In the genomic region with DNA sequence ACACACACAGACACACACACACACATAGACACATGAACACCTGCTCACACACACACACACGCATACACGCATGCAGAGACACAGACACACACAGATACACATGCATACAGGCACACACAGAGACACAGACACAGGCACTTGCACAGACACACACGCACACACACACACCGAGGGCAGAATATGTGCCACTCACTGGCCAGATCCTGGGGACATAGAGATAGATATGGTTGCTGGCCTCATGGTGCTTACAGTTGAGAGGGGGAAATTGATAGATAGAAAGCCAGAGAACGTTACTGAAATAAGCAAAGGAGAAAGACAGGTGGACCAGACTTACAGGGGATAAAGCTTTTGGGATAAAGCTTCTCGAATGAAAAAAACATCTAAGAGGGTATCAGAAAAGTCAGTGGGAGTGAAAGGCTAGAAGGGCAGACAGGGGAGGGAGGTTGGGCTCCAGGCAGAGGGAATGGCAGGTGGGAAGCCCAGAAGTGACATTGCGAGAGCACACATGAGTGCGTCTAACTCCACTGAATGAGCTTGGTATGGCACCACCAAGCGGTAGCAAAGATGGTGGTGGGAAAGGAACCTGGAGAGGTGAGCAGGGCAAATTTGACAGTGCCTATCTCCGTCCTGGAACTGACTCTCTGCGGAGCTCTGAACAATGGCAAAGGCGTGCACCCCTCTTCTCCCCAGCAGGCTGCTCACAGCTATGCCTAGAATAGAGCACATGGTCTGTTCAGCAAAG, we compare ENCODE assay signal across 1 cellular context.
TF ChIP-seq lines count a peak whose summit lies in the region.

No MANE protein-coding gene starts in this region.

TF ChIP-seq in H1, 55 proteins besides CTCF, POLR2A, EP300 and RAD21:
- no peak for TF ChIP-seq SUZ12 (IDR thresholded peaks at IDR 0.05; ENCODE audit: low read length)
- TF ChIP-seq BRCA1 (IDR thresholded peaks at IDR 0.05; ENCODE audit: low read depth, low read length) = no peak
- TF ChIP-seq EGR1 (IDR thresholded peaks at IDR 0.05; ENCODE audit: borderline replicate concordance, low read depth, low read length) = no peak
- no peak for TF ChIP-seq CEBPB (IDR thresholded peaks at IDR 0.05; ENCODE audit: low read depth, low read length)
- no peak for TF ChIP-seq SIRT6 (IDR thresholded peaks at IDR 0.05; ENCODE audit: low read length)
- TF ChIP-seq KDM4A (IDR thresholded peaks at IDR 0.05; ENCODE audit: low read depth, low read length, severe bottlenecking) = no peak
- no peak for TF ChIP-seq TBP (IDR thresholded peaks at IDR 0.05; ENCODE audit: low read depth, low read length)
- TF ChIP-seq GTF2F1 (IDR thresholded peaks at IDR 0.05; ENCODE audit: borderline replicate concordance, low read depth, low read length) = no peak
- no peak for TF ChIP-seq NANOG (IDR thresholded peaks at IDR 0.05; ENCODE audit: insufficient read depth, low read depth, low read length, poor library complexity, severe bottlenecking)
- TF ChIP-seq FOSL1 (IDR thresholded peaks at IDR 0.05; ENCODE audit: insufficient read depth, low read depth, low read length) = no peak
